Comparison of ENCODE assay signal across 1 cellular context in the genomic region with DNA sequence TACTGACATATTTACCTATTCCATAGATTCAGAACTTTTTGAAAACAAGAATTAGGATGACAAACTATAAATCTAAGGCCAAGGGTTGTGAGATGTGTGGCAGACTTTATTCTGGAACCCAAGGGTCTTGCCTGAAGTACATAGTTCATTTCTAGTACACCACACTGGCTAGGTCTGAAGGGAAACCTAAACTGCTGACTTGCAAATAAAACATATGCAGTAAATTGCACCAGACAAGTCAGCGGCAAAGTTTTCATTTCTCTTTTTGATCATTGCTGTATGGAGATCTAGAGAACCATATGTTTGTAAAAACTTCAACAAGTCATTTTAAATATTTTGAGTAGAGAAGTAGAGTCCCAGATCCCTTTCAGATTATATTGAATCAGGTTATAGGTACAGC.
A peak's percentile ranks its signal among the peaks of the same experiment; 100 is the strongest.
TF ChIP-seq lines count a peak whose summit lies in the region.

No MANE protein-coding gene starts in this region.

TF ChIP-seq in K562, 482 proteins besides CTCF, POLR2A, EP300 and RAD21 (continued from another document):
- TF ChIP-seq, protein P1, sequence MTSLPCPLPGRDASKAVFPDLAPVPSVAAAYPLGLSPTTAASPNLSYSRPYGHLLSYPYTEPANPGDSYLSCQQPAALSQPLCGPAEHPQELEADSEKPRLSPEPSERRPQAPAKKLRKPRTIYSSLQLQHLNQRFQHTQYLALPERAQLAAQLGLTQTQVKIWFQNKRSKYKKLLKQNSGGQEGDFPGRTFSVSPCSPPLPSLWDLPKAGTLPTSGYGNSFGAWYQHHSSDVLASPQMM (CRISPR knock-in tag; IDR thresholded peaks at IDR 0.05), result no peak
- TF ChIP-seq ZNF316 (IDR thresholded peaks at IDR 0.05) (peak; percentile 86), SIX5 (IDR thresholded peaks at IDR 0.05; ENCODE audit: borderline replicate concordance in 1 of 2, insufficient read depth in 1 of 2, low read depth in 1 of 2, low read length in 2 of 2) (no peak), CHD2 (IDR thresholded peaks at IDR 0.05; ENCODE audit: low read depth, low read length) (no peak), KLF6 (CRISPR knock-in tag; IDR thresholded peaks at IDR 0.05; ENCODE audit: borderline replicate concordance) (no peak), C11orf30 (IDR thresholded peaks at IDR 0.05; ENCODE audit: low read depth) (peak; percentile 80), MAFG (tag; conservative IDR thresholded peaks at IDR 0.05) (peak; percentile 83), MAFK (IDR thresholded peaks at IDR 0.05; ENCODE audit: low read length) (peak; percentile 81)
- TF ChIP-seq, protein P2, sequence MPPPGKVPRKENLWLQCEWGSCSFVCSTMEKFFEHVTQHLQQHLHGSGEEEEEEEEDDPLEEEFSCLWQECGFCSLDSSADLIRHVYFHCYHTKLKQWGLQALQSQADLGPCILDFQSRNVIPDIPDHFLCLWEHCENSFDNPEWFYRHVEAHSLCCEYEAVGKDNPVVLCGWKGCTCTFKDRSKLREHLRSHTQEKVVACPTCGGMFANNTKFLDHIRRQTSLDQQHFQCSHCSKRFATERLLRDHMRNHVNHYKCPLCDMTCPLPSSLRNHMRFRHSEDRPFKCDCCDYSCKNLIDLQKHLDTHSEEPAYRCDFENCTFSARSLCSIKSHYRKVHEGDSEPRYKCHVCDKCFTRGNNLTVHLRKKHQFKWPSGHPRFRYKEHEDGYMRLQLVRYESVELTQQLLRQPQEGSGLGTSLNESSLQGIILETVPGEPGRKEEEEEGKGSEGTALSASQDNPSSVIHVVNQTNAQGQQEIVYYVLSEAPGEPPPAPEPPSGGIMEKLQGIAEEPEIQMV (tag; conservative IDR thresholded peaks at IDR 0.05; ENCODE audit: low read depth), result no peak
- TF ChIP-seq, protein P3, sequence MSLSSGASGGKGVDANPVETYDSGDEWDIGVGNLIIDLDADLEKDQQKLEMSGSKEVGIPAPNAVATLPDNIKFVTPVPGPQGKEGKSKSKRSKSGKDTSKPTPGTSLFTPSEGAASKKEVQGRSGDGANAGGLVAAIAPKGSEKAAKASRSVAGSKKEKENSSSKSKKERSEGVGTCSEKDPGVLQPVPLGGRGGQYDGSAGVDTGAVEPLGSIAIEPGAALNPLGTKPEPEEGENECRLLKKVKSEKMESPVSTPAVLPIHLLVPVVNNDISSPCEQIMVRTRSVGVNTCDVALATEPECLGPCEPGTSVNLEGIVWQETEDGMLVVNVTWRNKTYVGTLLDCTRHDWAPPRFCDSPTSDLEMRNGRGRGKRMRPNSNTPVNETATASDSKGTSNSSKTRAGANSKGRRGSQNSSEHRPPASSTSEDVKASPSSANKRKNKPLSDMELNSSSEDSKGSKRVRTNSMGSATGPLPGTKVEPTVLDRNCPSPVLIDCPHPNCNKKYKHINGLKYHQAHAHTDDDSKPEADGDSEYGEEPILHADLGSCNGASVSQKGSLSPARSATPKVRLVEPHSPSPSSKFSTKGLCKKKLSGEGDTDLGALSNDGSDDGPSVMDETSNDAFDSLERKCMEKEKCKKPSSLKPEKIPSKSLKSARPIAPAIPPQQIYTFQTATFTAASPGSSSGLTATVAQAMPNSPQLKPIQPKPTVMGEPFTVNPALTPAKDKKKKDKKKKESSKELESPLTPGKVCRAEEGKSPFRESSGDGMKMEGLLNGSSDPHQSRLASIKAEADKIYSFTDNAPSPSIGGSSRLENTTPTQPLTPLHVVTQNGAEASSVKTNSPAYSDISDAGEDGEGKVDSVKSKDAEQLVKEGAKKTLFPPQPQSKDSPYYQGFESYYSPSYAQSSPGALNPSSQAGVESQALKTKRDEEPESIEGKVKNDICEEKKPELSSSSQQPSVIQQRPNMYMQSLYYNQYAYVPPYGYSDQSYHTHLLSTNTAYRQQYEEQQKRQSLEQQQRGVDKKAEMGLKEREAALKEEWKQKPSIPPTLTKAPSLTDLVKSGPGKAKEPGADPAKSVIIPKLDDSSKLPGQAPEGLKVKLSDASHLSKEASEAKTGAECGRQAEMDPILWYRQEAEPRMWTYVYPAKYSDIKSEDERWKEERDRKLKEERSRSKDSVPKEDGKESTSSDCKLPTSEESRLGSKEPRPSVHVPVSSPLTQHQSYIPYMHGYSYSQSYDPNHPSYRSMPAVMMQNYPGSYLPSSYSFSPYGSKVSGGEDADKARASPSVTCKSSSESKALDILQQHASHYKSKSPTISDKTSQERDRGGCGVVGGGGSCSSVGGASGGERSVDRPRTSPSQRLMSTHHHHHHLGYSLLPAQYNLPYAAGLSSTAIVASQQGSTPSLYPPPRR (CRISPR knock-in tag; IDR thresholded peaks at IDR 0.05; ENCODE audit: borderline replicate concordance), result no peak
